Comparison of ENCODE assay signal across 23 cellular contexts in genomic region chr7:79406371-79406770, GRCh38. TPM values are rescaled to one million over a fixed set of nuclear protein-coding genes. Genes with fewer than 3 reads are reported as not detected.
DNase-seq lines count a peak whose midpoint lies in the region; ATAC-seq and TF ChIP-seq lines count a peak whose summit lies in the region.
"Had no signal": no experiment of that assay in that cellular context is flagged by ENCODE, and none has a peak within 500 bp of the region (broad histone marks: within the 10 kb centered on the region; RNA-seq: fewer than 3 reads in every experiment).

No MANE protein-coding gene starts in this region.

- ATAC-seq in right lobe of liver = peak in 2 of 4 donors; percentile 17 to 63
- ATAC-seq in HG03378 (IDR thresholded peaks at IDR 0.05; ENCODE audit: unreplicated experiment) = no peak
- no peak for ATAC-seq in left lung

- H3K9me3 ChIP-seq in adrenal gland (replicated peaks in 1 of 3) (no peaks in the 10 kb centered on the region), right lobe of liver (no peaks in the 10 kb centered on the region), left lung (no peaks in the 10 kb centered on the region), SJCRH30 (replicated peaks) (no peaks in the 10 kb centered on the region)
- H3K9me3 ChIP-seq: Peyer's patch had no signal

- H3K36me3 ChIP-seq in adrenal gland (replicated peaks in 1 of 2) (no peaks in the 10 kb centered on the region), right lobe of liver (no peaks in the 10 kb centered on the region), left lung (no peaks in the 10 kb centered on the region), SJCRH30 (no peaks in the 10 kb centered on the region)
- H3K36me3 ChIP-seq: Peyer's patch had no signal

- H3K4me1 ChIP-seq in adrenal gland (replicated peaks in 1 of 2) = peaks cover 33 to 58% of the 10 kb centered on the region in 2 donors
- H3K4me1 ChIP-seq in right lobe of liver = peaks cover 0 to 35% (median 15%) of the 10 kb centered on the region in 4 donors
- H3K4me1 ChIP-seq in left lung = peaks cover 0 to 4% of the 10 kb centered on the region in 2 donors
- H3K4me1 ChIP-seq in SJCRH30 = peaks cover 12% of the 10 kb centered on the region
- H3K4me1 ChIP-seq: Peyer's patch had no signal

- TF ChIP-seq CTCF in adrenal gland (IDR thresholded peaks at IDR 0.05) (no peak), right lobe of liver (IDR thresholded peaks at IDR 0.05) (no peak), left lung (IDR thresholded peaks at IDR 0.05) (no peak)

- DNase-seq in HT-29 (ENCODE audit: low spot score) (peak; percentile 52), adrenal gland (no peak), inferior parietal cortex (ENCODE audit: extremely low spot score) (peak; percentile 15), right lobe of liver (no peak), left lung (no peak), 8988T (no peak), SJCRH30 (no peak)
- DNase-seq: CD4-positive, alpha-beta memory T cell; COR-L47; DMS79 treated with DMSO at 0.1 percent for 48 hours; GM23248; H7; MM.1S; NCI-H2029; NCI-H2227 treated with DMSO at 0.1 percent for 48 hours; NCI-H526 treated with DMSO at 0.1 percent for 48 hours; Peyer's patch; SHP77 treated with DMSO at 0.1 percent for 48 hours had no signal

- WGBS in adrenal gland, 4 donors = 60 to 75% (median 69%) methylated on average over 2 of the region's 2 CpGs
- WGBS in right lobe of liver (ENCODE audit: insufficient coverage, low coverage, low lambda C conversion rate, missing lambda C conversion rate) = 26% methylated on average over 2 of the region's 2 CpGs

- intact Hi-C loops in adrenal gland (cut with DNase I) = no loop called here
- intact Hi-C loops in right lobe of liver (cut with DNase I) = no loop called here
- intact Hi-C loops in left lung (cut with DNase I) = no loop called here

- H3K27ac ChIP-seq in adrenal gland (peak overlapping the region in 3 of 5 donors; percentile 27 to 58 (median 50)), right lobe of liver (peak overlapping the region; percentile 4 to 35 (median 34)), left lung (no peak overlapping the region), SJCRH30 (no peak overlapping the region)
- H3K27ac ChIP-seq: GM23248, KMS-11, Peyer's patch, SK-N-MC had no signal

- TF ChIP-seq POLR2A in adrenal gland (IDR thresholded peaks at IDR 0.05) (no peak), right lobe of liver (IDR thresholded peaks at IDR 0.05) (no peak)

- H3K4me3 ChIP-seq in adrenal gland (no peak overlapping the region), right lobe of liver (no peak overlapping the region), left lung (no peak overlapping the region), SJCRH30 (no peak overlapping the region)
- H3K4me3 ChIP-seq: GM23248, Peyer's patch, SK-N-MC had no signal

- H3K27me3 ChIP-seq in adrenal gland = no peaks in the 10 kb centered on the region
- no peaks in the 10 kb centered on the region for H3K27me3 ChIP-seq in right lobe of liver
- H3K27me3 ChIP-seq in left lung = no peaks in the 10 kb centered on the region
- H3K27me3 ChIP-seq in SJCRH30 = no peaks in the 10 kb centered on the region
- H3K27me3 ChIP-seq: Peyer's patch had no signal

RNA-seq across cellular contexts. Expression of gene MAGI2, which starts 47.1 kb away (rescaled TPM):
- total RNA-seq in HT-29 (2014; rRNA removed; shearing (Covaris generic)) = 0.08 and 0.23 TPM in 2 replicates
- total RNA-seq in adrenal gland (10 to 100 TPM in 7 of 8 donors, 1 to 10 TPM in 1; 7.7 to 37.1 (median 19.1) TPM), right lobe of liver (1 to 10 TPM; 1.2 to 4.0 (median 2.4) TPM), left lung (1 to 10 TPM; 7.5 to 8.1 TPM)
- 1 to 10 TPM; 3.2 to 8.9 (median 7.2) TPM for polyA plus RNA-seq in adrenal gland
- 1.8 and 2.4 TPM in 2 replicates for total RNA-seq in SJCRH30 (2014; rRNA removed; shearing (Covaris generic))
- total RNA-seq: G401 had no signal
- polyA plus RNA-seq: CD4-positive, alpha-beta memory T cell; IgD-negative memory B cell had no signal

Comparison
In these comparisons a context has a peak if more than half of its experiments do, and no peak if none do; other contexts are left out.
1. DNase-seq: peak in HT-29 (single experiment) and inferior parietal cortex (single experiment); none in adrenal gland (0 of 7), right lobe of liver (0 of 3), left lung (0 of 2), 8988T (single experiment) and SJCRH30 (0 of 2).
2. H3K27ac ChIP-seq: peak in adrenal gland (3 of 5) and right lobe of liver (3 of 3); none in left lung (0 of 2) and SJCRH30 (single experiment).